In the genomic region with DNA sequence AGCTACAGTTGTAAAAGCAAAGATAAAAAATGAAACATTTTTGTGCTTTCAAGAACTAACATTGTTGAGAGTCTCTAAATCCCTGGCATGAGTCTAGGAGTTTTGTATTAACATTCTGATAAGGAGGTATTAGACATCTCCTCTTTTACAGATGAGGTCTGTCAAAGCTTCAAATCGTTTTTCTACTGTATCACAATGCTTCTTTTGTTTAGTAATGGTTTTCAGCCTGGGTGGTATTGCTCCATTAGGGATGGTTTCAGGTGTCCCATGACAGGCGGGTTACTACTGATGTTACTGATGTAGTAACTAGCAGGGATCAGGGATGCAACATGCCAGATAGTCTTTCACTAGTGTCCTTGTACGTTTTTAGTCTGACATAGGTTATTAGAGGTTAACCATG, we compare ENCODE assay signal across 20 cellular contexts. TPM values are rescaled to one million over a fixed set of nuclear protein-coding genes. Genes with fewer than 3 reads are reported as not detected.
DNase-seq lines count a peak whose midpoint lies in the region; ATAC-seq and TF ChIP-seq lines count a peak whose summit lies in the region.
"Had no signal": no experiment of that assay in that cellular context is flagged by ENCODE, and none has a peak within 500 bp of the region (broad histone marks: within the 10 kb centered on the region; RNA-seq: fewer than 3 reads in every experiment).

No MANE protein-coding gene starts in this region.

- H3K36me3 ChIP-seq in HUES6 (ENCODE audit: control insufficient read depth, insufficient read depth, low read length): no peaks in the 10 kb centered on the region
- H3K36me3 ChIP-seq in skeletal muscle tissue (ENCODE audit: control insufficient read depth in 3 of 3, insufficient read depth in 3 of 3, low read length in 3 of 3): no peaks in the 10 kb centered on the region
- H3K36me3 ChIP-seq: cardiac muscle cell, Peyer's patch, uterus had no signal

- TF ChIP-seq CTCF in fibroblast of villous mesenchyme (IDR thresholded peaks at IDR 0.05; ENCODE audit: insufficient read depth, low read depth, low read length): no peak

- H3K4me1 ChIP-seq in HUES6 (ENCODE audit: control insufficient read depth, insufficient read depth, low read length) (peaks cover 56% of the 10 kb centered on the region), skeletal muscle tissue (ENCODE audit: control insufficient read depth in 3 of 3, insufficient read depth in 3 of 3, low read length in 3 of 3) (peaks cover 22 to 32% (median 28%) of the 10 kb centered on the region in 3 donors)
- H3K4me1 ChIP-seq: Peyer's patch had no signal

- H3K27me3 ChIP-seq in HUES6 (ENCODE audit: control insufficient read depth, insufficient read depth, low read length): no peaks in the 10 kb centered on the region
- H3K27me3 ChIP-seq in skeletal muscle tissue (ENCODE audit: control insufficient read depth in 3 of 3, insufficient read depth in 3 of 3, low read length in 3 of 3): no peaks in the 10 kb centered on the region
- H3K27me3 ChIP-seq: cardiac muscle cell, Peyer's patch, uterus had no signal

- ATAC-seq in HG02852 (IDR thresholded peaks at IDR 0.05; ENCODE audit: unreplicated experiment): no peak
- ATAC-seq: stimulated activated naive CD8-positive, alpha-beta T cell treated with anti-CD3 and anti-CD28 coated beads, Interleukin-15, amount 100 ng/mL, for 72 hours had no signal

- no peak overlapping the region for H3K4me3 ChIP-seq in HUES6 (ENCODE audit: low read depth, low read length)
- no peak overlapping the region for H3K4me3 ChIP-seq in fibroblast of villous mesenchyme (ENCODE audit: low read depth, low read length)
- no peak overlapping the region for H3K4me3 ChIP-seq in skeletal muscle tissue (ENCODE audit: low read length in 3 of 3)
- H3K4me3 ChIP-seq: cardiac muscle cell, GM23248, Peyer's patch, uterus had no signal

- H3K9ac ChIP-seq in HUES6 (ENCODE audit: low read length) (no peak overlapping the region), skeletal muscle tissue (ENCODE audit: low read depth in 1 of 3, low read length in 3 of 3) (peak overlapping the region in 1 of 3 donors; percentile 15)
- H3K9ac ChIP-seq: GM23248, parathyroid adenoma had no signal

- H3K9me3 ChIP-seq in HUES6 (ENCODE audit: control insufficient read depth, insufficient read depth, low read depth, low read length) (no peaks in the 10 kb centered on the region), skeletal muscle tissue (ENCODE audit: control insufficient read depth in 3 of 3, low read length in 3 of 3) (no peaks in the 10 kb centered on the region)
- H3K9me3 ChIP-seq: Peyer's patch, uterus had no signal

- in situ Hi-C loops in SK-MEL-5 (cut with HindIII; ENCODE audit: low pct_unique_long_range_greater_than_20kb, low sequenced_read_pairs): no loop called here

- H3K27ac ChIP-seq in HUES6 (ENCODE audit: low read depth, low read length) (peak overlapping the region; percentile 45; the same call in 1 of the 2 replicates), skeletal muscle tissue (ENCODE audit: low read depth, low read length) (peak overlapping the region; percentile 16)
- H3K27ac ChIP-seq: cardiac muscle cell, GM23248, parathyroid adenoma, Peyer's patch, uterus had no signal

- peak; percentile 73 for DNase-seq in SK-MEL-5 (ENCODE audit: low read depth, low spot score)
- DNase-seq in fibroblast of villous mesenchyme (ENCODE audit: low read depth): peak; percentile 49
- no peak for DNase-seq in NCI-H510A (lab: John Stamatoyannopoulos, UW)
- DNase-seq in T-helper 2 cell: no peak
- DNase-seq: activated CD4-positive, alpha-beta T cell treated with anti-CD3 and anti-CD28 coated beads for 48 hours; activated naive CD8-positive, alpha-beta T cell treated with anti-CD3 and anti-CD28 coated beads, Interleukin-2, amount 10 ng/mL, durations not matched to agents 7 days and 5 days; C1 segment of cervical spinal cord; DMS53; GM23248; NCI-H1436 treated with DMSO at 0.1 percent for 48 hours; NCI-H524; Peyer's patch; stimulated activated CD4-positive, alpha-beta T cell treated with anti-CD3 and anti-CD28 coated beads, Interleukin-12 subunit alpha, Interleukin-12 subunit beta, amount 100 ng/mL, for 4 hours; stimulated activated naive CD8-positive, alpha-beta T cell treated with anti-CD3 and anti-CD28 coated beads, Interleukin-15, amount 100 ng/mL, for 72 hours; uterus had no signal

RNA-seq across cellular contexts. Expression of a gene that starts 27.4 kb away (rescaled TPM):
- total RNA-seq in SK-MEL-5 (2014; rRNA removed; shearing (Covaris generic)): 16.8 and 17.3 TPM in 2 replicates
- polyA plus RNA-seq in SK-MEL-5 (2015; cell fraction: cytosol; rRNA removed): 14.1 and 23.0 TPM in 2 replicates
- polyA plus RNA-seq in SK-MEL-5 (2015; cell fraction: nucleus; rRNA removed): 21.3 and 27.8 TPM in 2 replicates
- total RNA-seq in fibroblast of villous mesenchyme: 38.0 and 46.6 TPM in 2 replicates
- 20.4 TPM for total RNA-seq in skeletal muscle tissue

RNA-seq across cellular contexts. Expression of a gene that starts 54.1 kb away (rescaled TPM):
- total RNA-seq in SK-MEL-5 (2014; rRNA removed; shearing (Covaris generic)): 24.2 and 25.3 TPM in 2 replicates
- polyA plus RNA-seq in SK-MEL-5 (2015; cell fraction: cytosol; rRNA removed): 12.7 and 13.5 TPM in 2 replicates
- polyA plus RNA-seq in SK-MEL-5 (2015; cell fraction: nucleus; rRNA removed): 13.6 and 39.9 TPM in 2 replicates
- total RNA-seq in fibroblast of villous mesenchyme (43.2 and 102 TPM in 2 replicates), skeletal muscle tissue (66.8 TPM)

Comparison
In these comparisons a context has a peak if more than half of its experiments do, and no peak if none do; other contexts are left out.
1. DNase-seq: peak in SK-MEL-5 (single experiment) and fibroblast of villous mesenchyme (single experiment); none in NCI-H510A (single experiment) and T-helper 2 cell (0 of 5).